In the genomic region with DNA sequence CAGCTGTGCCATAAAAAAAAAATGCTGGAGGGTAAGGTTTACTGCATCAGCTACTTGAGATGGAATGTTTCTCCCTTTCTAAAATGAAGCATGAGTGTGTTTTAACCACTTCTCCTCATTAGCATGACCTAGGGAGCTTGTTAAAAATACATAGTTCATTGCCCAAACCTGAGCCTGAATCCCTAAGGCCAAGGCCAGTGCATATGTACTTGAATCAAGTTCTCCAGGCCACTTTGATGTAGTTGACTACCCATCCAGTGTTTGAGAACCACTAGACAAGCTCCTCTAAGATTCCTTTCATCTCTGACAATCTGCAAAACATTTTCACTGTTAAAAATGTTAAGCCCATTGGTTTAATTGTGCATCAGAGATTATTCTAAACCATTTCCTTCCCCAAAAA, we compare ENCODE assay signal across 1 cellular context.
TF ChIP-seq lines count a peak whose summit lies in the region.

No MANE protein-coding gene starts in this region.

TF ChIP-seq in GM23338, 12 proteins besides CTCF, POLR2A, EP300 and RAD21 (continued from another document):
- TF ChIP-seq, protein P1, sequence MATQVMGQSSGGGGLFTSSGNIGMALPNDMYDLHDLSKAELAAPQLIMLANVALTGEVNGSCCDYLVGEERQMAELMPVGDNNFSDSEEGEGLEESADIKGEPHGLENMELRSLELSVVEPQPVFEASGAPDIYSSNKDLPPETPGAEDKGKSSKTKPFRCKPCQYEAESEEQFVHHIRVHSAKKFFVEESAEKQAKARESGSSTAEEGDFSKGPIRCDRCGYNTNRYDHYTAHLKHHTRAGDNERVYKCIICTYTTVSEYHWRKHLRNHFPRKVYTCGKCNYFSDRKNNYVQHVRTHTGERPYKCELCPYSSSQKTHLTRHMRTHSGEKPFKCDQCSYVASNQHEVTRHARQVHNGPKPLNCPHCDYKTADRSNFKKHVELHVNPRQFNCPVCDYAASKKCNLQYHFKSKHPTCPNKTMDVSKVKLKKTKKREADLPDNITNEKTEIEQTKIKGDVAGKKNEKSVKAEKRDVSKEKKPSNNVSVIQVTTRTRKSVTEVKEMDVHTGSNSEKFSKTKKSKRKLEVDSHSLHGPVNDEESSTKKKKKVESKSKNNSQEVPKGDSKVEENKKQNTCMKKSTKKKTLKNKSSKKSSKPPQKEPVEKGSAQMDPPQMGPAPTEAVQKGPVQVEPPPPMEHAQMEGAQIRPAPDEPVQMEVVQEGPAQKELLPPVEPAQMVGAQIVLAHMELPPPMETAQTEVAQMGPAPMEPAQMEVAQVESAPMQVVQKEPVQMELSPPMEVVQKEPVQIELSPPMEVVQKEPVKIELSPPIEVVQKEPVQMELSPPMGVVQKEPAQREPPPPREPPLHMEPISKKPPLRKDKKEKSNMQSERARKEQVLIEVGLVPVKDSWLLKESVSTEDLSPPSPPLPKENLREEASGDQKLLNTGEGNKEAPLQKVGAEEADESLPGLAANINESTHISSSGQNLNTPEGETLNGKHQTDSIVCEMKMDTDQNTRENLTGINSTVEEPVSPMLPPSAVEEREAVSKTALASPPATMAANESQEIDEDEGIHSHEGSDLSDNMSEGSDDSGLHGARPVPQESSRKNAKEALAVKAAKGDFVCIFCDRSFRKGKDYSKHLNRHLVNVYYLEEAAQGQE (IDR thresholded peaks at IDR 0.05; ENCODE audit: unreplicated experiment), result no peak
- TF ChIP-seq POLR2AphosphoS5 (IDR thresholded peaks at IDR 0.05; ENCODE audit: low read depth), result no peak
